ENCODE assay signal across 9 cellular contexts in genomic region chr17:50477976-50478375, GRCh38. TPM values are rescaled to one million over a fixed set of nuclear protein-coding genes. Genes with fewer than 3 reads are reported as not detected.
A peak's percentile ranks its signal among the peaks of the same experiment; 100 is the strongest.
DNase-seq lines count a peak whose midpoint lies in the region; ATAC-seq lines count a peak whose summit lies in the region.
"Had no signal": no experiment of that assay in that cellular context is flagged by ENCODE, and none has a peak within 500 bp of the region (broad histone marks: within the 10 kb centered on the region; RNA-seq: fewer than 3 reads in every experiment).

No MANE protein-coding gene starts in this region.

- ATAC-seq in T-helper 17 cell = no peak
- ATAC-seq in right cardiac atrium = no peak
- no peak for ATAC-seq in GM18520 (IDR thresholded peaks at IDR 0.05; ENCODE audit: unreplicated experiment)
- no peak for ATAC-seq in HG02571 (IDR thresholded peaks at IDR 0.05; ENCODE audit: unreplicated experiment)
- no peak for ATAC-seq in HG03135 (IDR thresholded peaks at IDR 0.05; ENCODE audit: unreplicated experiment)

- H3K27me3 ChIP-seq in HAP-1 (ENCODE audit: low read depth) (no peaks in the 10 kb centered on the region), right cardiac atrium (ENCODE audit: control insufficient read depth, insufficient read depth) (no peaks in the 10 kb centered on the region)

- H3K27me3 Mint-ChIP-seq in T-helper 17 cell = no peaks in the 10 kb centered on the region

- H3K4me3 ChIP-seq in HAP-1 (peak overlapping the region; percentile 51), right cardiac atrium (ENCODE audit: low read length) (no peak overlapping the region), skin epidermis (peak overlapping the region in 5 of 7 experiments; percentile 54 to 87 (median 83))

- intact Hi-C loops in right cardiac atrium (cut with DNase I) = loop anchor here in 2 of 4 donors (10.0 kb wide), 1 partner anchor 113 kb away; no protein-coding TSS in a partner anchor

- WGBS in right cardiac atrium = 69% methylated on average over 7 of the region's 7 CpGs

- peaks cover 24% of the 10 kb centered on the region for H3K36me3 ChIP-seq in HAP-1 (replicated peaks)

- H3K36me3 Mint-ChIP-seq in T-helper 17 cell (ENCODE audit: low read depth) = peaks cover 5% of the 10 kb centered on the region

- in situ Hi-C loops in HAP-1 (cut with MboI; ENCODE audit: low sequenced_read_pairs) = no loop called here

- peaks cover 16% of the 10 kb centered on the region for H3K4me1 Mint-ChIP-seq in T-helper 17 cell

- peak overlapping the region; percentile 94 for H3K27ac Mint-ChIP-seq in T-helper 17 cell

- H3K27ac ChIP-seq in right cardiac atrium (ENCODE audit: low read length) = peak overlapping the region; percentile 53
- H3K27ac ChIP-seq in skin epidermis = peak overlapping the region; percentile 16 to 91 (median 84)

- H3K9me3 ChIP-seq in HAP-1 (no peaks in the 10 kb centered on the region), T-helper 17 cell (ENCODE audit: control insufficient read depth, low read length, poor library complexity, severe bottlenecking) (no peaks in the 10 kb centered on the region), right cardiac atrium (ENCODE audit: control insufficient read depth, low read length) (no peaks in the 10 kb centered on the region)

- H3K4me3 Mint-ChIP-seq in T-helper 17 cell = peak overlapping the region; percentile 90

- DNase-seq in HAP-1 (ENCODE audit: low spot score in 2 of 2) = no peak
- DNase-seq in T-helper 17 cell = no peak
- peak in 1 of 3 donors; percentile 63 for DNase-seq in right cardiac atrium
- no peak for DNase-seq in NCI-H345 (lab: John Stamatoyannopoulos, UW)

- H3K4me1 ChIP-seq in HAP-1 (peaks cover 6% of the 10 kb centered on the region; the same call in 1 of the 2 replicates), right cardiac atrium (ENCODE audit: control insufficient read depth, insufficient read depth, low read length) (peaks cover 3% of the 10 kb centered on the region)

RNA-seq across cellular contexts. Expression of gene RSAD1, which starts 0.7 kb away (rescaled TPM):
- 10 to 100 TPM; 49.2 to 59.6 TPM for total RNA-seq in T-helper 17 cell
- 10 to 100 TPM; 27.8 to 38.5 (median 32.3) TPM for total RNA-seq in right cardiac atrium
- 23.9 TPM for polyA plus RNA-seq in right cardiac atrium

RNA-seq across cellular contexts. Expression of gene CHAD, which starts 9.3 kb away (rescaled TPM):
- total RNA-seq in T-helper 17 cell (not detected), right cardiac atrium (1 to 10 TPM in 1 of 4 donors, under 1 TPM in 3; 0.34 to 1.1 (median 0.53) TPM)
- 0.57 TPM for polyA plus RNA-seq in right cardiac atrium
- total RNA-seq: T-helper 1 cell treated with Interleukin-12 subunit alpha and Interleukin-12 subunit beta and Interleukin-4 antibody, amounts not matched to agents 30 ng/mL and 1 ng/mL, for 36 hours had no signal

RNA-seq across cellular contexts. Expression of gene MYCBPAP, which starts 30.3 kb away (rescaled TPM):
- 1 to 10 TPM; 1.2 to 1.3 TPM for total RNA-seq in T-helper 17 cell
- total RNA-seq in right cardiac atrium = 1 to 10 TPM in 2 of 4 donors, under 1 TPM in 2; 0.57 to 1.9 (median 0.95) TPM
- polyA plus RNA-seq in right cardiac atrium = 0.88 TPM

RNA-seq across cellular contexts. Expression of gene ACSF2, which starts 52.0 kb away (rescaled TPM):
- total RNA-seq in T-helper 17 cell (10 to 100 TPM; 16.4 to 21.8 TPM), right cardiac atrium (100 to 1,000 TPM in 2 of 4 donors, 10 to 100 TPM in 2; 61.1 to 112 (median 96.7) TPM)
- polyA plus RNA-seq in right cardiac atrium = 81.6 TPM

RNA-seq across cellular contexts. Expression of gene EPN3, which starts 54.6 kb away (rescaled TPM):
- total RNA-seq in T-helper 17 cell = not detected
- 10 to 100 TPM in 3 of 4 donors, 1 to 10 TPM in 1; 5.4 to 31.5 (median 27.3) TPM for total RNA-seq in right cardiac atrium
- 22.6 TPM for polyA plus RNA-seq in right cardiac atrium
